Comparison of ENCODE assay signal across 8 cellular contexts in the genomic region with DNA sequence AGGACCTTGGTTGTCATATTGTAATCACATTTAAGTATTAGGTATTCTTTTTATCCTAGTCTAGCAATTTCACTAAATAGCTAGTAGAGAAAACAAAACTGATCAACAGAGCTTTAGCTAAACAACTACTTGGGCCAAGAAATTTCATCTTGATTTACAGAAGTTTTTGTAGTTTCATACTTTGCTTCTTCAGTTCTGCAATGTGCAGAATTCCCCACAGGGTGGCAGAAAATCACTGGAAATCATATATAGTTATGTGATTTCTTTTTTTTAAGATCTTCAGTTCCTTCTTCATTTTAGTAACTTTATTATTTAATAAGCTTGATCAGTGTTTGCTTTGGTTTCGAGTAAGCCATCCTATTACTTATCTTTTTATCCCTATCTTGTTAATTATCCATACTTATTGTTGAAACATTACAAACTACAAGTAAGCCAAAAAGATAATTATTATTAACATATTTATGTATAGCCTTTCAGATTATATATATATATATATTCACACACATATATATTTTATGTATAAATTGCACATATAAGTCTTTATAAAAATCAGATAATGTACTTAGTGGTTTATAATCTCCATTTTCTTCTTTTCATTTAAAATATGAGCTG. TPM values are rescaled to one million over a fixed set of nuclear protein-coding genes. Genes with fewer than 3 reads are reported as not detected.
A peak's percentile ranks its signal among the peaks of the same experiment; 100 is the strongest.
DNase-seq lines count a peak whose midpoint lies in the region; ATAC-seq and TF ChIP-seq lines count a peak whose summit lies in the region.

No MANE protein-coding gene starts in this region.

- TF ChIP-seq CTCF in mammary epithelial cell (conservative IDR thresholded peaks at IDR 0.05 in 1 of 2, IDR thresholded peaks at IDR 0.05 in 1 of 2; ENCODE audit: extremely low read depth in 1 of 2, insufficient read depth in 1 of 2, low read depth in 1 of 2, low read length in 2 of 2) (peak; percentile 63 to 70), upper lobe of right lung (IDR thresholded peaks at IDR 0.05) (peak; percentile 75)

- H3K9me3 ChIP-seq in mammary epithelial cell (replicated peaks; ENCODE audit: insufficient read depth, low read length) (no peaks in the 10 kb centered on the region), upper lobe of right lung (no peaks in the 10 kb centered on the region)

- H3K36me3 ChIP-seq in mammary epithelial cell (ENCODE audit: insufficient read depth, low read length) (peaks cover 4% of the 10 kb centered on the region), upper lobe of right lung (peaks cover 5% of the 10 kb centered on the region)

- CTCF ChIA-PET in mammary epithelial cell (lab: Charles Lee; ENCODE audit: low non-redundant PET) = interaction anchor here (0.6 kb wide), 5 partner anchors 487 to 754 kb away, joined by 3 to 5 read pairs (median 4); no protein-coding TSS in a partner anchor

- H3K4me3 ChIP-seq in mammary epithelial cell (replicated peaks in 1 of 3; ENCODE audit: insufficient read depth in 1 of 3, low read depth in 2 of 3, low read length in 3 of 3) (no peak overlapping the region), upper lobe of right lung (no peak overlapping the region)

- H4K20me1 ChIP-seq in mammary epithelial cell (ENCODE audit: insufficient read depth, low read length) = no peaks in the 10 kb centered on the region

- no peak overlapping the region for H3K4me2 ChIP-seq in mammary epithelial cell (ENCODE audit: insufficient read depth, low read depth, low read length)

- H3K27ac ChIP-seq in mammary epithelial cell (ENCODE audit: insufficient read depth, low read depth, low read length) (no peak overlapping the region), upper lobe of right lung (no peak overlapping the region)

- no peak overlapping the region for H2AFZ ChIP-seq in mammary epithelial cell (ENCODE audit: low read depth, low read length)

- H3K27me3 ChIP-seq in mammary epithelial cell (ENCODE audit: insufficient read depth, low read length) (no peaks in the 10 kb centered on the region), upper lobe of right lung (no peaks in the 10 kb centered on the region)

- dilution Hi-C loops in mammary epithelial cell (cut with HindIII; ENCODE audit: low sequenced_read_pairs) = no loop called here

- H3K4me1 ChIP-seq in mammary epithelial cell (ENCODE audit: insufficient read depth, low read length) (peaks cover 18% of the 10 kb centered on the region), upper lobe of right lung (peaks cover 20% of the 10 kb centered on the region)

- 0% methylated on average over 1 of the region's 1 CpG for WGBS in mammary epithelial cell (ENCODE audit: low coverage, missing lambda C conversion rate)

- intact Hi-C loops in mammary epithelial cell (cut with micrococcal nuclease) = loop anchor here (1.0 to 2.0 kb wide), 4 partner anchors 34 to 636 kb away; no protein-coding TSS in a partner anchor
- intact Hi-C loops in upper lobe of right lung (cut with DNase I) = loop anchor here (10.0 kb wide), 1 partner anchor 484 kb away; no protein-coding TSS in a partner anchor

- no TSS peak for BruUV-seq in mammary epithelial cell (replicated peaks; lab: Mats Ljungman, UMichigan)

- peaks cover 29% of the 10 kb centered on the region for H3K79me2 ChIP-seq in mammary epithelial cell (ENCODE audit: insufficient read depth, low read length)

- in situ Hi-C loops in KBM-7 (cut with MboI; ENCODE audit: low pct_unique_long_range_greater_than_20kb, low sequenced_read_pairs) = no loop called here
- in situ Hi-C loops in mammary epithelial cell (cut with MboI; ENCODE audit: low sequenced_read_pairs in 2 of 2) = no loop called here

- DNase-seq in DMS114 treated with DMSO at 0.1 percent for 48 hours (lab: John Stamatoyannopoulos, UW; ENCODE audit: unreplicated experiment) (peak; percentile 50), KBM-7 (peak; percentile 71), SK-N-DZ (ENCODE audit: low spot score) (peak; percentile 38), mammary epithelial cell (peak; percentile 38), lung microvascular endothelial cell (ENCODE audit: low read depth in 2 of 2) (peak; percentile 61 to 66), upper lobe of right lung (no peak), OCI-M2 (lab: John Stamatoyannopoulos, UW; ENCODE audit: unreplicated experiment) (no peak), iPS-NIHi11 (ENCODE audit: low spot score) (no peak)

- H3K9ac ChIP-seq in mammary epithelial cell (ENCODE audit: insufficient read depth, low read length) = no peak overlapping the region

- no peak for ATAC-seq in upper lobe of right lung

RNA-seq across cellular contexts. Expression of gene BNIP2, which starts 2.2 kb away (rescaled TPM):
- 48.9 and 67.9 TPM in 2 replicates for polyA plus RNA-seq in SK-N-DZ (2014; cell fraction: cytosol; rRNA removed)
- polyA plus RNA-seq in SK-N-DZ (2014; cell fraction: nucleus; rRNA removed) = 41.6 and 46.3 TPM in 2 replicates
- total RNA-seq in mammary epithelial cell = 100 to 1,000 TPM in 1 of 2 donors, 10 to 100 TPM in 1; 78.2 to 107 TPM
- 51.8 TPM for polyA plus RNA-seq in mammary epithelial cell
- 15.8 TPM for polyA minus RNA-seq in mammary epithelial cell
- 72.4 and 110 TPM in 2 replicates for total RNA-seq in lung microvascular endothelial cell
- 105 TPM for total RNA-seq in upper lobe of right lung

RNA-seq across cellular contexts. Expression of gene GTF2A2, which starts 34.0 kb away (rescaled TPM):
- 237 and 267 TPM in 2 replicates for polyA plus RNA-seq in SK-N-DZ (2014; cell fraction: cytosol; rRNA removed)
- 151 and 153 TPM in 2 replicates for polyA plus RNA-seq in SK-N-DZ (2014; cell fraction: nucleus; rRNA removed)
- total RNA-seq in mammary epithelial cell (100 to 1,000 TPM in 1 of 2 donors, 10 to 100 TPM in 1; 28.3 to 133 TPM), lung microvascular endothelial cell (51.2 and 61.0 TPM in 2 replicates), upper lobe of right lung (73.6 TPM)
- 65.5 TPM for polyA plus RNA-seq in mammary epithelial cell
- polyA minus RNA-seq in mammary epithelial cell = not detected

Comparison
In these comparisons a context has a peak if more than half of its experiments do, and no peak if none do; other contexts are left out.
1. DNase-seq: peak in DMS114 treated with DMSO at 0.1 percent for 48 hours (single experiment), KBM-7 (single experiment), SK-N-DZ (single experiment), mammary epithelial cell (single experiment) and lung microvascular endothelial cell (2 of 2); none in upper lobe of right lung (single experiment), OCI-M2 (single experiment) and iPS-NIHi11 (single experiment).